20 cellular contexts compared by ENCODE assay signal in the genomic region with DNA sequence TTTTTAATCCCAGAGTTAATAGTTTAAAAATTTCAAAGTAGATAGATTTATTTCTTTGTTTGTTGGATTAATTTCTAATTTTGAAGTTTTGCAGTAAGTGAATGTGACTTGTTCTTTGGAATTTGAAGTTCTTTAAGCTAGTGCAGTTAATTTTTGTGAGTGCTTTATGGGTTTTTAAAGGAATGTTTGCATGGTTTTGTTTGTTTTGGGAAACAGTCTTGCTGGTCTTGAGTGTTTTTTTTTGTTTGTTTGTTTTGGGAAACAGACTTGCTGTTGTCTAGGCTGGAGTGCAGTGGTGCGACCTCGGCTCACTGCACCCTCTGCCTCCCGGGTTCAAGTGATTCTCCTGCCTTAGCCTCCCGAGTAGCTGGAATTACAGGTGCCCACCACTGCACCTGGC. TPM values are rescaled to one million over a fixed set of nuclear protein-coding genes. Genes with fewer than 3 reads are reported as not detected.
A peak's percentile ranks its signal among the peaks of the same experiment; 100 is the strongest.
DNase-seq lines count a peak whose midpoint lies in the region; ATAC-seq, FAIRE-seq and TF ChIP-seq lines count a peak whose summit lies in the region.
"Had no signal": no experiment of that assay in that cellular context is flagged by ENCODE, and none has a peak within 500 bp of the region (broad histone marks: within the 10 kb centered on the region; RNA-seq: fewer than 3 reads in every experiment).

No MANE protein-coding gene starts in this region.

- H3K4me1 Mint-ChIP-seq in activated CD4-positive, alpha-beta memory T cell treated with anti-CD3 and anti-CD28 coated beads, Interleukin-2, amount 10 ng/mL, durations not matched to agents 7 days and 5 days = peaks cover 73% of the 10 kb centered on the region
- peaks cover 69% of the 10 kb centered on the region for H3K4me1 Mint-ChIP-seq in activated CD4-positive, alpha-beta memory T cell treated with anti-CD3 and anti-CD28 coated beads for 36 hours (ENCODE audit: low read depth)
- H3K4me1 Mint-ChIP-seq in HFFc6 (ENCODE audit: low read depth) = peaks cover 64% of the 10 kb centered on the region

- H3K9me3 ChIP-seq in GM12878 (replicated peaks; ENCODE audit: control insufficient read depth, insufficient read depth, low read length) (no peaks in the 10 kb centered on the region), neutrophil (no peaks in the 10 kb centered on the region)
- H3K9me3 ChIP-seq: psoas muscle had no signal

- no peak for TF ChIP-seq CTCF in HFFc6 (IDR thresholded peaks at IDR 0.05)
- no peak for TF ChIP-seq CTCF in GM12878 (IDR thresholded peaks at IDR 0.05 in 2 of 3, conservative IDR thresholded peaks at IDR 0.05 in 1 of 3; ENCODE audit: control insufficient read depth in 2 of 3, extremely low read depth in 1 of 3, insufficient read depth in 1 of 3, low read depth in 3 of 3, low read length in 3 of 3)
- no peak for TF ChIP-seq CTCF in neutrophil (IDR thresholded peaks at IDR 0.05)

- SMC1A ChIA-PET in GM12878 (lab: Charles Lee; ENCODE audit: uncharacterized antibody, unreplicated experiment) = interaction anchor here (9.8 kb wide), 1 partner anchor 8 kb away, joined by 69 read pairs; no protein-coding TSS in a partner anchor

- H3K36me3 Mint-ChIP-seq in activated CD4-positive, alpha-beta memory T cell treated with anti-CD3 and anti-CD28 coated beads, Interleukin-2, amount 10 ng/mL, durations not matched to agents 7 days and 5 days (ENCODE audit: low read depth) = peaks cover 34% of the 10 kb centered on the region
- H3K36me3 Mint-ChIP-seq in activated CD4-positive, alpha-beta memory T cell treated with anti-CD3 and anti-CD28 coated beads for 36 hours = peaks cover 12% of the 10 kb centered on the region
- H3K36me3 Mint-ChIP-seq in HFFc6 (ENCODE audit: low read depth) = peaks cover 17% of the 10 kb centered on the region

- no peak for TF ChIP-seq POLR2A in GM12878 (IDR thresholded peaks at IDR 0.05; ENCODE audit: low read depth, low read length)

- no peaks in the 10 kb centered on the region for H3K27me3 Mint-ChIP-seq in activated CD4-positive, alpha-beta memory T cell treated with anti-CD3 and anti-CD28 coated beads, Interleukin-2, amount 10 ng/mL, durations not matched to agents 7 days and 5 days
- H3K27me3 Mint-ChIP-seq in activated CD4-positive, alpha-beta memory T cell treated with anti-CD3 and anti-CD28 coated beads for 36 hours = no peaks in the 10 kb centered on the region
- H3K27me3 Mint-ChIP-seq in HFFc6 (ENCODE audit: insufficient read depth) = peaks cover 4% of the 10 kb centered on the region; the same call in 1 of the 2 replicates
- H3K27me3 Mint-ChIP-seq: activated CD4-positive, alpha-beta T cell treated with anti-CD3 and anti-CD28 coated beads, Interleukin-2, amount 10 ng/mL, durations not matched to agents 7 days and 5 days had no signal

- ATAC-seq in GM12878 = no peak
- ATAC-seq: psoas muscle had no signal

- H3K9ac ChIP-seq in GM12878 (ENCODE audit: control insufficient read depth, insufficient read depth, low read length) = no peak overlapping the region

- CTCF ChIA-PET in activated CD4-positive, alpha-beta memory T cell treated with anti-CD3 and anti-CD28 coated beads, Interleukin-2, amount 10 ng/mL, durations not matched to agents 7 days and 5 days (lab: Charles Lee) = no interaction called here
- CTCF ChIA-PET in activated CD4-positive, alpha-beta memory T cell treated with anti-CD3 and anti-CD28 coated beads for 36 hours (lab: Charles Lee) = interaction anchor here (0.7 to 1.0 kb wide), 2 partner anchors 11 to 194 kb away, joined by 4 read pairs; no protein-coding TSS in a partner anchor
- CTCF ChIA-PET in GM12878 (lab: Yijun Ruan, JAX) = interaction anchor here (0.9 kb wide), 1 partner anchor 12 kb away, joined by 6 read pairs; no protein-coding TSS in a partner anchor

- intact Hi-C loops in activated CD4-positive, alpha-beta memory T cell treated with anti-CD3 and anti-CD28 coated beads for 36 hours (cut with micrococcal nuclease) = no loop called here
- intact Hi-C loops in GM12878 (cut with micrococcal nuclease; ENCODE audit: unreplicated experiment) = no loop called here

- no peak for TF ChIP-seq RAD21 in GM12878 (IDR thresholded peaks at IDR 0.05; ENCODE audit: insufficient read depth, low read depth, low read length)

- no peak overlapping the region for H3K4me3 Mint-ChIP-seq in activated CD4-positive, alpha-beta memory T cell treated with anti-CD3 and anti-CD28 coated beads, Interleukin-2, amount 10 ng/mL, durations not matched to agents 7 days and 5 days
- no peak overlapping the region for H3K4me3 Mint-ChIP-seq in activated CD4-positive, alpha-beta memory T cell treated with anti-CD3 and anti-CD28 coated beads for 36 hours
- H3K4me3 Mint-ChIP-seq in HFFc6 = 0 out of 2 replicates have a peak overlapping the region, but pooled peaks have one; percentile 32
- H3K4me3 Mint-ChIP-seq: activated CD4-positive, alpha-beta T cell treated with anti-CD3 and anti-CD28 coated beads, Interleukin-2, amount 10 ng/mL, durations not matched to agents 7 days and 5 days; nephron progenitor cell had no signal

- FAIRE-seq in GM12878 (lab: Jason Lieb, UNC) = no peak

- H3K27ac ChIP-seq in GM12878 (ENCODE audit: control insufficient read depth, insufficient read depth) (no peak overlapping the region), neutrophil (peak overlapping the region; percentile 47)
- H3K27ac ChIP-seq: hepatocyte, psoas muscle had no signal

- H3K9me3 Mint-ChIP-seq in activated CD4-positive, alpha-beta memory T cell treated with anti-CD3 and anti-CD28 coated beads, Interleukin-2, amount 10 ng/mL, durations not matched to agents 7 days and 5 days = no peaks in the 10 kb centered on the region
- H3K9me3 Mint-ChIP-seq in activated CD4-positive, alpha-beta memory T cell treated with anti-CD3 and anti-CD28 coated beads for 36 hours = no peaks in the 10 kb centered on the region
- H3K9me3 Mint-ChIP-seq in HFFc6 = no peaks in the 10 kb centered on the region
- H3K9me3 Mint-ChIP-seq: activated CD4-positive, alpha-beta T cell treated with anti-CD3 and anti-CD28 coated beads, Interleukin-2, amount 10 ng/mL, durations not matched to agents 7 days and 5 days; nephron progenitor cell had no signal

- H3K4me1 ChIP-seq in GM12878 (ENCODE audit: control insufficient read depth, insufficient read depth, low read length) (peaks cover 25% of the 10 kb centered on the region), neutrophil (ENCODE audit: control insufficient read depth in 1 of 2, insufficient read depth in 1 of 2, low read depth in 1 of 2, low read length in 1 of 2) (peaks cover 59 to 71% of the 10 kb centered on the region in 2 experiments)

- DNase-seq in activated CD4-positive, alpha-beta memory T cell treated with anti-CD3 and anti-CD28 coated beads, Interleukin-2, amount 10 ng/mL, durations not matched to agents 7 days and 5 days = no peak
- no peak for DNase-seq in activated CD4-positive, alpha-beta memory T cell treated with anti-CD3 and anti-CD28 coated beads for 36 hours
- DNase-seq in HFFc6 = no peak
- no peak for DNase-seq in GM12878 (ENCODE audit: low read depth, low spot score)
- DNase-seq in effector CD8-positive, alpha-beta T cell (lab: John Stamatoyannopoulos, UW) = no peak
- no peak for DNase-seq in MV-4-11 (lab: John Stamatoyannopoulos, UW)
- DNase-seq in stimulated activated naive CD4-positive, alpha-beta T cell treated with Interleukin-2 at 50 U/mL for 16 hours (lab: John Stamatoyannopoulos, UW) = no peak
- DNase-seq: ACHN; activated CD4-positive, alpha-beta T cell treated with anti-CD3 and anti-CD28 coated beads, Interleukin-2, amount 10 ng/mL, durations not matched to agents 7 days and 5 days; activated T-cell treated with anti-CD3 and anti-CD28 coated beads, Interleukin-2, amount 50 U/mL, for 48 hours; effector CD4-positive, alpha-beta T cell; KG1; mesenchymal stem cell; NCI-H1105; NCI-H526 treated with DMSO at 0.1 percent for 48 hours; nephron progenitor cell; OCI-M1; psoas muscle had no signal

- no peak overlapping the region for H3K4me2 ChIP-seq in GM12878 (ENCODE audit: control insufficient read depth, insufficient read depth)
- H3K4me2 ChIP-seq: hepatocyte had no signal

- in situ Hi-C loops in GM12878 (cut with MboI) = no loop called here

- H3K79me2 ChIP-seq in GM12878 (ENCODE audit: control insufficient read depth, insufficient read depth, low read length) = peaks cover 93% of the 10 kb centered on the region

- RAD21 ChIA-PET in GM12878 (lab: Charles Lee; ENCODE audit: unreplicated experiment) = interaction anchor here (2.4 kb wide), 1 partner anchor 8 kb away, joined by 10 read pairs; no protein-coding TSS in a partner anchor

- H4K20me1 ChIP-seq in GM12878 (ENCODE audit: control insufficient read depth, insufficient read depth) = peaks cover 12% of the 10 kb centered on the region

- peak overlapping the region; percentile 34; the same call in 1 of the 2 replicates for H3K4me3 ChIP-seq in GM12878
- H3K4me3 ChIP-seq in neutrophil (ENCODE audit: low read depth in 1 of 2, low read length in 1 of 2) = no peak overlapping the region
- H3K4me3 ChIP-seq: hepatocyte, psoas muscle had no signal

- BruUV-seq in GM12878 (replicated peaks; lab: Mats Ljungman, UMichigan) = no TSS peak

- peak overlapping the region; percentile 21 for H3K27ac Mint-ChIP-seq in activated CD4-positive, alpha-beta memory T cell treated with anti-CD3 and anti-CD28 coated beads, Interleukin-2, amount 10 ng/mL, durations not matched to agents 7 days and 5 days
- H3K27ac Mint-ChIP-seq in activated CD4-positive, alpha-beta memory T cell treated with anti-CD3 and anti-CD28 coated beads for 36 hours = no peak overlapping the region
- peak overlapping the region; percentile 68 for H3K27ac Mint-ChIP-seq in HFFc6
- H3K27ac Mint-ChIP-seq: activated CD4-positive, alpha-beta T cell treated with anti-CD3 and anti-CD28 coated beads, Interleukin-2, amount 10 ng/mL, durations not matched to agents 7 days and 5 days; nephron progenitor cell had no signal

- peaks cover 2 to 5% of the 10 kb centered on the region in 2 experiments; a peak in 3 of 4 replicates for H3K36me3 ChIP-seq in GM12878 (ENCODE audit: control insufficient read depth in 2 of 2, insufficient read depth in 2 of 2, low read length in 1 of 2)
- H3K36me3 ChIP-seq in neutrophil = no peaks in the 10 kb centered on the region

- H2AFZ ChIP-seq in GM12878 (ENCODE audit: control insufficient read depth, low read depth, low read length) = no peak overlapping the region
- H2AFZ ChIP-seq: hepatocyte had no signal

- POLR2A ChIA-PET in activated CD4-positive, alpha-beta memory T cell treated with anti-CD3 and anti-CD28 coated beads, Interleukin-2, amount 10 ng/mL, durations not matched to agents 7 days and 5 days (lab: Charles Lee) = interaction anchor here (1.1 kb wide), 1 partner anchor 17 kb away, joined by 3 read pairs; no protein-coding TSS in a partner anchor
- POLR2A ChIA-PET in activated CD4-positive, alpha-beta memory T cell treated with anti-CD3 and anti-CD28 coated beads for 36 hours (lab: Charles Lee) = interaction anchor here (0.6 kb wide), 1 partner anchor 315 kb away, joined by 4 read pairs; no protein-coding TSS in a partner anchor
- POLR2A ChIA-PET in GM12878 (lab: Charles Lee) = interaction anchor here (0.7 kb wide), 1 partner anchor 70 kb away, joined by 3 read pairs; no protein-coding TSS in a partner anchor

- WGBS in GM12878 (ENCODE audit: insufficient coverage, insufficient replicate concordance, low lambda C conversion rate, missing lambda C conversion rate) = 54% methylated on average over 4 of the region's 4 CpGs

- TF ChIP-seq EP300 in GM12878 (IDR thresholded peaks at IDR 0.05; ENCODE audit: borderline replicate concordance in 1 of 2, control insufficient read depth in 1 of 2, low read depth in 2 of 2, low read length in 2 of 2) = no peak

- H3K27me3 ChIP-seq in GM12878 (replicated peaks in 1 of 2; ENCODE audit: control insufficient read depth in 2 of 2, insufficient read depth in 2 of 2, low read length in 1 of 2) = no peaks in the 10 kb centered on the region
- no peaks in the 10 kb centered on the region for H3K27me3 ChIP-seq in neutrophil
- H3K27me3 ChIP-seq: hepatocyte had no signal

RNA-seq across cellular contexts. Expression of gene PANK2, which starts 9.5 kb away (rescaled TPM):
- total RNA-seq in activated CD4-positive, alpha-beta memory T cell treated with anti-CD3 and anti-CD28 coated beads, Interleukin-2, amount 10 ng/mL, durations not matched to agents 7 days and 5 days = 10 to 100 TPM; 63.3 to 63.8 TPM
- 10 to 100 TPM; 49.3 to 52.5 TPM for total RNA-seq in activated CD4-positive, alpha-beta memory T cell treated with anti-CD3 and anti-CD28 coated beads for 36 hours
- total RNA-seq in HFFc6 (2021; fragmentation: NEBNext Ultra II Directional; extraction: Animal tissue kit (Norgen Biotek cat#: 25700)) = 10 to 100 TPM; 34.5 to 40.7 (median 38.3) TPM
- total RNA-seq in GM12878 (2013; cell fraction: nucleolus; rRNA removed) = 79.9 and 89.9 TPM in 2 replicates
- total RNA-seq in GM12878 (2014; rRNA removed) (34.3 and 40.9 TPM in 2 replicates), GM12878 (2014; rRNA removed; fragmentation: Illumina TruSeq; extraction: Trizol) (38.5 and 41.1 TPM in 2 replicates), GM12878 (2021) (37.7 and 39.6 TPM in 2 replicates)
- polyA plus RNA-seq in GM12878 (2011; ENCODE audit: low read depth) = 22.3 TPM
- polyA plus RNA-seq in GM12878 (2011; rRNA removed) (31.7 and 45.1 TPM in 2 replicates), GM12878 (2014; fragmentation: Illumina TruSeq; extraction: Trizol) (32.4 and 43.6 TPM in 2 replicates), GM12878 (2014; fragmentation: Nextera tagmentation; extraction: Ambion mirVana) (10 to 100 TPM; 13.2 to 16.3 TPM), GM12878 (2014; rRNA removed) (24.9 and 28.3 TPM in 2 replicates), GM12878 (2016; fragmentation: Nextera tagmentation; extraction: Ambion mirVana) (10 to 100 TPM; 39.5 to 43.4 TPM)
- 15.7 and 17.9 TPM in 2 replicates for polyA plus RNA-seq in GM12878 (2011; cell fraction: cytosol; rRNA removed)
- polyA plus RNA-seq in GM12878 (2011; cell fraction: nucleus; rRNA removed) = 28.5 and 34.2 TPM in 2 replicates
- 31.7 and 32.9 TPM in 2 replicates for polyA plus RNA-seq in GM12878 (2012)
- polyA minus RNA-seq in GM12878 (2011; rRNA and poly(A)+ RNA removed) = 29.7 and 47.0 TPM in 2 replicates
- polyA minus RNA-seq in GM12878 (2011; cell fraction: cytosol; rRNA and poly(A)+ RNA removed) = 11.1 and 13.6 TPM in 2 replicates
- 24.1 and 40.4 TPM in 2 replicates for polyA minus RNA-seq in GM12878 (2011; cell fraction: nucleus; rRNA and poly(A)+ RNA removed)

RNA-seq across cellular contexts. Expression of gene MAVS, which starts 52.0 kb away (rescaled TPM):
- total RNA-seq in activated CD4-positive, alpha-beta memory T cell treated with anti-CD3 and anti-CD28 coated beads, Interleukin-2, amount 10 ng/mL, durations not matched to agents 7 days and 5 days = 10 to 100 TPM; 31.1 to 31.6 TPM
- 10 to 100 TPM; 22.2 to 24.2 TPM for total RNA-seq in activated CD4-positive, alpha-beta memory T cell treated with anti-CD3 and anti-CD28 coated beads for 36 hours
- total RNA-seq in HFFc6 (2021; fragmentation: NEBNext Ultra II Directional; extraction: Animal tissue kit (Norgen Biotek cat#: 25700)) = 10 to 100 TPM; 38.8 to 44.8 (median 40.6) TPM
- 34.6 and 35.3 TPM in 2 replicates for total RNA-seq in GM12878 (2013; cell fraction: nucleolus; rRNA removed)
- total RNA-seq in GM12878 (2014; rRNA removed) (15.2 and 16.2 TPM in 2 replicates), GM12878 (2014; rRNA removed; fragmentation: Illumina TruSeq; extraction: Trizol) (10.9 and 11.7 TPM in 2 replicates), GM12878 (2021) (23.5 and 25.2 TPM in 2 replicates)
- 8.8 TPM for polyA plus RNA-seq in GM12878 (2011; ENCODE audit: low read depth)
- polyA plus RNA-seq in GM12878 (2011; rRNA removed) (7.6 and 10.0 TPM in 2 replicates), GM12878 (2014; fragmentation: Illumina TruSeq; extraction: Trizol) (14.5 and 15.6 TPM in 2 replicates), GM12878 (2014; fragmentation: Nextera tagmentation; extraction: Ambion mirVana) (1 to 10 TPM; 1.6 to 2.0 TPM), GM12878 (2014; rRNA removed) (17.5 and 18.7 TPM in 2 replicates), GM12878 (2016; fragmentation: Nextera tagmentation; extraction: Ambion mirVana) (10 to 100 TPM; 12.4 to 12.9 TPM)
- 8.8 and 9.1 TPM in 2 replicates for polyA plus RNA-seq in GM12878 (2011; cell fraction: cytosol; rRNA removed)
- 18.0 and 21.1 TPM in 2 replicates for polyA plus RNA-seq in GM12878 (2011; cell fraction: nucleus; rRNA removed)
- 10.8 and 12.3 TPM in 2 replicates for polyA plus RNA-seq in GM12878 (2012)
- 14.5 and 18.8 TPM in 2 replicates for polyA minus RNA-seq in GM12878 (2011; rRNA and poly(A)+ RNA removed)
- 6.0 and 7.2 TPM in 2 replicates for polyA minus RNA-seq in GM12878 (2011; cell fraction: cytosol; rRNA and poly(A)+ RNA removed)
- 6.5 and 13.4 TPM in 2 replicates for polyA minus RNA-seq in GM12878 (2011; cell fraction: nucleus; rRNA and poly(A)+ RNA removed)
